Comparison of ENCODE assay signal across 18 cellular contexts in the genomic region with DNA sequence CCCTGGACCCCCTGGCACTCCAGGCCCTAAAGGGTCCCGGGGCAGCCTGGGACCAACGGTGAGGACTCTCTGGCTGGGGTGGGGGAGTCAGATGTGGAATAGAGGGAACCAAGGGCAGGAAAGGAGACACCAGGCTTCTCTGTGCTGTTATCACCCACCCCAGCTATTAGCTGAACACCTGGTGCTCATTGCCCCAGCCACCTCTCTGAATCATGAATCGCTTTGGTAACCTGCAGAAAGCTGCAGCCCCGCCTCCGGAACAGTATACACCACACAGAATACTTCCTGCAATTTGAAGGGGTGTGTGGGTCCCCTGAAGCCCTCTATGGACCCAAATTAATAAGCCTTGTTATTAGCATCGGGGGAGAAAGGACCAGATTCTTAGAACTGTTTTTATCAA. TPM values are rescaled to one million over a fixed set of nuclear protein-coding genes. Genes with fewer than 3 reads are reported as not detected.
DNase-seq lines count a peak whose midpoint lies in the region; FAIRE-seq and TF ChIP-seq lines count a peak whose summit lies in the region.
"Had no signal": no experiment of that assay in that cellular context is flagged by ENCODE, and none has a peak within 500 bp of the region (broad histone marks: within the 10 kb centered on the region; RNA-seq: fewer than 3 reads in every experiment).

No MANE protein-coding gene starts in this region.

- H3K9me3 ChIP-seq in BE2C (no peaks in the 10 kb centered on the region), WERI-Rb-1 (ENCODE audit: severe bottlenecking) (no peaks in the 10 kb centered on the region)
- H3K9me3 ChIP-seq: gastroesophageal sphincter, upper lobe of left lung had no signal

- peaks cover 4% of the 10 kb centered on the region; the same call in 1 of the 2 replicates for H3K4me1 ChIP-seq in BE2C
- H3K4me1 ChIP-seq: gastroesophageal sphincter, upper lobe of left lung had no signal

- no peak overlapping the region for H3K4me3 ChIP-seq in BE2C (ENCODE audit: low read depth, low read length)
- no peak overlapping the region for H3K4me3 ChIP-seq in WERI-Rb-1 (ENCODE audit: low read depth, low read length)
- H3K4me3 ChIP-seq: gastroesophageal sphincter, upper lobe of left lung had no signal

- no peak overlapping the region for H3K27ac ChIP-seq in WERI-Rb-1
- H3K27ac ChIP-seq: gastroesophageal sphincter, upper lobe of left lung had no signal

- FAIRE-seq in GM12891 (lab: Jason Lieb, UNC): no peak
- FAIRE-seq: endothelial cell of umbilical vein had no signal

- H3K27me3 ChIP-seq in BE2C: no peaks in the 10 kb centered on the region
- H3K27me3 ChIP-seq in WERI-Rb-1 (ENCODE audit: insufficient read depth, low read depth, severe bottlenecking): no peaks in the 10 kb centered on the region
- H3K27me3 ChIP-seq: gastroesophageal sphincter, upper lobe of left lung had no signal

- no peaks in the 10 kb centered on the region for H3K36me3 ChIP-seq in BE2C
- H3K36me3 ChIP-seq in WERI-Rb-1: peaks cover 44% of the 10 kb centered on the region
- H3K36me3 ChIP-seq: gastroesophageal sphincter, upper lobe of left lung had no signal

- TF ChIP-seq CTCF in BE2C (IDR thresholded peaks at IDR 0.05; ENCODE audit: low read depth, low read length) (no peak), WERI-Rb-1 (IDR thresholded peaks at IDR 0.05; ENCODE audit: low read depth, low read length) (no peak)

- DNase-seq in NCI-H1417 (lab: John Stamatoyannopoulos, UW) (peak in 2 of 3 experiments; percentile 33 to 38), NCI-H1417 treated with DMSO at 0.1 percent for 48 hours (lab: John Stamatoyannopoulos, UW) (no peak), BE2C (peak; percentile 11), WERI-Rb-1 (peak; percentile 15), mesenteric fat pad (ENCODE audit: low spot score) (peak; percentile 74), KG1 (lab: John Stamatoyannopoulos, UW) (no peak), dermis blood vessel endothelial cell (no peak), GM12891 (ENCODE audit: insufficient read length, low spot score) (no peak)
- DNase-seq: activated CD4-positive, alpha-beta T cell treated with anti-CD3 and anti-CD28 coated beads, Interleukin-2, amount 10 ng/mL, durations not matched to agents 24 days and 14 days; activated naive CD8-positive, alpha-beta T cell treated with anti-CD3 and anti-CD28 coated beads, Interleukin-2, amount 10 ng/mL, durations not matched to agents 7 days and 5 days; CD4-positive, alpha-beta T cell; midbrain; NCI-H1048; upper lobe of left lung had no signal

- TF ChIP-seq POLR2A in GM12891 (IDR thresholded peaks at IDR 0.05; ENCODE audit: low read depth, low read length): no peak

TF ChIP-seq in GM12891, 5 proteins besides CTCF, POLR2A, EP300 and RAD21:
- TF ChIP-seq POU2F2 (IDR thresholded peaks at IDR 0.05; ENCODE audit: low read depth, low read length) (no peak), SPI1 (IDR thresholded peaks at IDR 0.05; ENCODE audit: low read depth, low read length) (no peak), TAF1 (IDR thresholded peaks at IDR 0.05; ENCODE audit: low read depth, low read length) (no peak), PAX5 (IDR thresholded peaks at IDR 0.05; ENCODE audit: insufficient read depth, low read length, severe bottlenecking) (no peak), POLR2AphosphoS5 (IDR thresholded peaks at IDR 0.05; ENCODE audit: low read depth, low read length) (no peak)

RNA-seq across cellular contexts. Expression of a gene that starts 40.4 kb away (rescaled TPM):
- not detected for polyA plus RNA-seq in BE2C (2012; ENCODE audit: insufficient read depth, insufficient read length, low read depth)
- 0.64 TPM for total RNA-seq in mesenteric fat pad
- total RNA-seq in dermis blood vessel endothelial cell: not detected in 2 replicates
- not detected for polyA plus RNA-seq in GM12891 (2012; ENCODE audit: low read depth, missing spikeins)
- total RNA-seq: A673; activated CD4-positive, alpha-beta T cell treated with anti-CD3 and anti-CD28 coated beads, Interleukin-2, amount 10 ng/mL, durations not matched to agents 24 days and 14 days; activated naive CD8-positive, alpha-beta T cell treated with anti-CD3 and anti-CD28 coated beads, Interleukin-2, amount 10 ng/mL, durations not matched to agents 7 days and 5 days; CD4-positive, alpha-beta T cell; endothelial cell of umbilical vein had no signal
- polyA plus RNA-seq: endothelial cell of umbilical vein had no signal

RNA-seq across cellular contexts. Expression of a gene that starts 47.2 kb away (rescaled TPM):
- polyA plus RNA-seq in BE2C (2012; ENCODE audit: insufficient read depth, insufficient read length, low read depth): not detected
- total RNA-seq in mesenteric fat pad (not detected), dermis blood vessel endothelial cell (not detected in 2 replicates)
- polyA plus RNA-seq in GM12891 (2012; ENCODE audit: low read depth, missing spikeins): not detected
- total RNA-seq: A673; activated CD4-positive, alpha-beta T cell treated with anti-CD3 and anti-CD28 coated beads, Interleukin-2, amount 10 ng/mL, durations not matched to agents 24 days and 14 days; activated naive CD8-positive, alpha-beta T cell treated with anti-CD3 and anti-CD28 coated beads, Interleukin-2, amount 10 ng/mL, durations not matched to agents 7 days and 5 days; CD4-positive, alpha-beta T cell; endothelial cell of umbilical vein; gastroesophageal sphincter; skeletal muscle tissue had no signal
- polyA plus RNA-seq: endothelial cell of umbilical vein had no signal

Comparison
In these comparisons a context has a peak if more than half of its experiments do, and no peak if none do; other contexts are left out.
1. DNase-seq: peak in NCI-H1417 (2 of 3), BE2C (single experiment), WERI-Rb-1 (single experiment) and mesenteric fat pad (single experiment); none in NCI-H1417 treated with DMSO at 0.1 percent for 48 hours (single experiment), KG1 (single experiment), dermis blood vessel endothelial cell (single experiment) and GM12891 (single experiment).